In the genomic region with DNA sequence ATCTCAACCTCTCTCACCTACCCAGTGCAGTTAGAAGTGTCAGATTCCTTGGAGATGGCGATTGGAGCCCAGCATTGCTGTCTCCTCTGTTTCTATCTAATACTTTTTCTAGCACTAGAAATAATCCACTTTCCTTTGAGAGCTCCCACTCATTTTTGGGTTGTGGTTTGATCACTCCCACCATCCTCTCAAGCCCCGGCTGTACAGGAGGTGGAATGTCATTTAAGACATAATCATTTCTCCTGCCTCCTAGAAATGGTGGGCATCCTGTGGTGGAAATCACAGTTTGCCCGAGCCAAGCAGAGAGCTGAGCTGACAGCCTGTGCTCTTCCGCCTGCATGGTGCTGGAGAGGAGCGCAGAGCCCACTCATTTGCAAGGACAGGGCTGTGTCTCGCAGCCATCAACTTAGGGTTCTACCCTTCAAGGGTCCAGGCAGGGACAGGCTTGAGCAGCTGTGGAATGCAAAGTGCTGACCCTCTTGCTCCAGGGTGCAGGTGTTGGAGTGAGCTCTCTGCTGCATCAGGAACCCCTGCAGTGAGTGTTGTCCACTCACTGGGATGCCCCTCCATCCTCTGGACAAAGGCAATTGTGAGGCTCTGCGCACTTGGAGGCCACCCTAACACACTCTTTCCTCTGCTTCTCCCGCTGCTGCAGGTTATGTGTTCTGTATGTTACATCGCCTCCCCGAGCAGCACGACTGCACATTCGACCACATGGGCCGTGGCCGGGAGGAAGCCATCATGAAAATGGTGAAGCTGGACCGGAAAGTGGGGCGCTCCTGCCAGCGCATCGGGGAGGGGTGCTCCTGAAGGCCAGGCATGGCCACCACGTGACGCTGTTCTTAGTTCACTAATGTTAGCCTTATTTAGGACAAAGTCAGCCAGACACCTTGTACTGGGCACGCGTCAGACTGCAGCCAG, we compare ENCODE assay signal across 1 cellular context.
TF ChIP-seq lines count a peak whose summit lies in the region.

No MANE protein-coding gene starts in this region.

TF ChIP-seq in H1, 55 proteins besides CTCF, POLR2A, EP300 and RAD21 (continued from another document):
- no peak for TF ChIP-seq TCF12 (IDR thresholded peaks at IDR 0.05; ENCODE audit: low read depth, low read length)
- TF ChIP-seq TAF1 (IDR thresholded peaks at IDR 0.05; ENCODE audit: low read depth, low read length), result no peak
- TF ChIP-seq NRF1 (IDR thresholded peaks at IDR 0.05; ENCODE audit: low read depth, low read length), result no peak
- TF ChIP-seq, protein P1, sequence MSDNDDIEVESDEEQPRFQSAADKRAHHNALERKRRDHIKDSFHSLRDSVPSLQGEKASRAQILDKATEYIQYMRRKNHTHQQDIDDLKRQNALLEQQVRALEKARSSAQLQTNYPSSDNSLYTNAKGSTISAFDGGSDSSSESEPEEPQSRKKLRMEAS (IDR thresholded peaks at IDR 0.05), result no peak
- TF ChIP-seq, protein P2, sequence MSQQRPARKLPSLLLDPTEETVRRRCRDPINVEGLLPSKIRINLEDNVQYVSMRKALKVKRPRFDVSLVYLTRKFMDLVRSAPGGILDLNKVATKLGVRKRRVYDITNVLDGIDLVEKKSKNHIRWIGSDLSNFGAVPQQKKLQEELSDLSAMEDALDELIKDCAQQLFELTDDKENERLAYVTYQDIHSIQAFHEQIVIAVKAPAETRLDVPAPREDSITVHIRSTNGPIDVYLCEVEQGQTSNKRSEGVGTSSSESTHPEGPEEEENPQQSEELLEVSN (IDR thresholded peaks at IDR 0.05), result no peak
- TF ChIP-seq HDAC2 (IDR thresholded peaks at IDR 0.05; ENCODE audit: borderline replicate concordance in 1 of 2, low read depth in 2 of 2, low read length in 2 of 2), result no peak
- no peak for TF ChIP-seq BACH1 (IDR thresholded peaks at IDR 0.05; ENCODE audit: low read length)
